In the genomic region with DNA sequence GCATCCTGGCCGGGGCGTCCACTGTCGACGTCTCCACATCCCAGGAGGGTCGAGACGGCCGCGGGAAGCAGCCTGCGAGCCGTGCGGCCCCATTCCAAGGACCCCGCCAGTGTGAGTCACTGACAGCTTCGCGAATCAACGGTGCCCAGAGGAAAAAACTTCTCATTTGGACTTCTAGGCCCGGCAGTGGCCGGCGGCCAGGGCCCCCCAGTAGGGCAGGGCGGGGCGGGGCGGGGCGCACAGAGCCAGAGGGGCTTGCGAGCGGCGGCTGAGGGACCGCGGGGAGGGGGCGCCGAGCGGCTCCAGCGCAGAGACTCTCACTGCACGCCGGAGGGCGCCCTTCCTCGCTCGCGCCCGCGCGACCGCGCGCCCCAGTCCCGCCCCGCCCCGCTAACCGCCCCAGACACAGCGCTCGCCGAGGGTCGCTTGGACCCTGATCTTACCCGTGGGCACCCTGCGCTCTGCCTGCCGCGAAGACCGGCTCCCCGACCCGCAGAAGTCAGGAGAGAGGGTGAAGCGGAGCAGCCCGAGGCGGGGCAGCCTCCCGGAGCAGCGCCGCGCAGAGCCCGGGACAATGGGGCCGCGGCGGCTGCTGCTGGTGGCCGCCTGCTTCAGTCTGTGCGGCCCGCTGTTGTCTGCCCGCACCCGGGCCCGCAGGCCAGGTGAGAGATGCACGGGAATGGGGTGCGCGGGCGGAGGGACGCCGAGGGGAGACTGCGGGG, we compare ENCODE assay signal across 8 cellular contexts. TPM values are rescaled to one million over a fixed set of nuclear protein-coding genes. Genes with fewer than 3 reads are reported as not detected.
DNase-seq lines count a peak whose midpoint lies in the region; ATAC-seq, FAIRE-seq and TF ChIP-seq lines count a peak whose summit lies in the region.

A gene (plus strand): TSS at position 393 of the 722 bp plus-strand sequence. CDS start 182 bp downstream, at position 575.

- H2BK5ac ChIP-seq in H1 (ENCODE audit: low read depth, low read length) (peak within 1 kb of the TSS; percentile 44; the same call in 1 of the 2 replicates), mesenchymal stem cell (ENCODE audit: low read depth, low read length, poor library complexity, severe bottlenecking) (peak within 1 kb of the TSS; percentile 71)

- H3K27me3 ChIP-seq in H1 (replicated peaks in 1 of 4; ENCODE audit: control insufficient read depth in 3 of 4, extremely low read depth in 1 of 4, insufficient read depth in 3 of 4, low read length in 3 of 4) (peaks cover 5 to 19% (median 14%) of the 10 kb centered on the region in 4 experiments), mesenchymal stem cell (ENCODE audit: control insufficient read depth in 1 of 2, insufficient read depth in 1 of 2, low read length in 2 of 2) (no peaks in the 10 kb centered on the region)

- no peak for TF ChIP-seq EP300 in H1 (IDR thresholded peaks at IDR 0.05; ENCODE audit: borderline replicate concordance in 1 of 2, low read depth in 2 of 2, low read length in 2 of 2)

- no peak for FAIRE-seq in H1 (lab: Jason Lieb, UNC)

- H2BK120ac ChIP-seq in H1 (replicated peaks; ENCODE audit: low read depth, low read length): peak within 1 kb of the TSS; percentile 90
- H2BK120ac ChIP-seq in mesenchymal stem cell (ENCODE audit: low read depth, low read length): peak within 1 kb of the TSS; percentile 96

- peaks cover 16 to 30% of the 10 kb centered on the region in 2 donors for H3K4me1 Mint-ChIP-seq in stimulated activated naive B cell treated with anti-CD40 and anti-IgM and Interleukin-4, amounts not matched to agents 10 μg/mL and 1 μg/mL and 100 μg/mL, for 72 hours

- H2AK5ac ChIP-seq in H1 (ENCODE audit: low read depth, low read length) (no peak within 1 kb of the TSS), mesenchymal stem cell (ENCODE audit: low read length, severe bottlenecking) (peak within 1 kb of the TSS; percentile 87)

- H2BK12ac ChIP-seq in H1 (ENCODE audit: low read depth, low read length): no peak within 1 kb of the TSS
- peak within 1 kb of the TSS; percentile 89 to 95 for H2BK12ac ChIP-seq in mesenchymal stem cell (ENCODE audit: low read length in 2 of 2)

- no peaks in the 10 kb centered on the region for H3K36me3 Mint-ChIP-seq in stimulated activated naive B cell treated with anti-CD40 and anti-IgM and Interleukin-4, amounts not matched to agents 10 μg/mL and 1 μg/mL and 100 μg/mL, for 72 hours

- peak within 1 kb of the TSS; percentile 81 to 96 for H3K4me2 ChIP-seq in H1 (ENCODE audit: insufficient read depth in 1 of 2, low read depth in 2 of 2, low read length in 2 of 2)
- peak within 1 kb of the TSS; percentile 94 for H3K4me2 ChIP-seq in mesenchymal stem cell (ENCODE audit: low read length, poor library complexity, severe bottlenecking)

- H3K36me3 ChIP-seq in HEK293 (ENCODE audit: control insufficient read depth in 2 of 2, insufficient read depth in 1 of 2, low read length in 2 of 2) (no peaks in the 10 kb centered on the region), H1 (ENCODE audit: control insufficient read depth in 2 of 4, insufficient read depth in 4 of 4, low read length in 3 of 4) (no peaks in the 10 kb centered on the region), mesenchymal stem cell (ENCODE audit: control insufficient read depth in 1 of 2, insufficient read depth in 2 of 2, low read depth in 1 of 2, low read length in 2 of 2) (peaks cover 0 to 3% of the 10 kb centered on the region in 2 experiments)

- H3K79me2 ChIP-seq in H1 (ENCODE audit: control insufficient read depth in 1 of 2, insufficient read depth in 2 of 2, low read length in 2 of 2): peaks cover 6 to 35% of the 10 kb centered on the region in 2 experiments

- 1% methylated on average over 30 of the region's 82 CpGs; no CpG with 5 or more reads in 1 of the 2 experiments for WGBS in H1 (ENCODE audit: extremely low coverage in 1 of 2, insufficient coverage in 1 of 2, insufficient read length in 1 of 2, insufficient replicate concordance in 2 of 2, low coverage in 1 of 2, low lambda C conversion rate in 2 of 2, missing lambda C conversion rate in 1 of 2), 2 experiments
- WGBS in mesenchymal stem cell: under 1% methylated on average over 59 of the region's 82 CpGs

- no peak within 1 kb of the TSS for H3K23ac ChIP-seq in H1 (ENCODE audit: insufficient read length)
- peak within 1 kb of the TSS in 1 of 2 experiments; percentile 100 for H3K23ac ChIP-seq in mesenchymal stem cell (ENCODE audit: low read length in 2 of 2)

- H3K4me3 ChIP-seq in GM12864 (ENCODE audit: low read depth, low read length) (peak within 1 kb of the TSS; percentile 78), HEK293 (ENCODE audit: low read depth, low read length) (peak within 1 kb of the TSS; percentile 85), NB4 (ENCODE audit: low read depth, low read length) (peak within 1 kb of the TSS; percentile 46), H1 (ENCODE audit: extremely low read depth in 1 of 4, insufficient read depth in 2 of 4, low read depth in 3 of 4, low read length in 4 of 4) (peak within 1 kb of the TSS; percentile 60 to 88 (median 85)), mesenchymal stem cell (ENCODE audit: insufficient read depth in 1 of 2, low read depth in 1 of 2, low read length in 2 of 2) (peak within 1 kb of the TSS; percentile 89 to 91)

- TF ChIP-seq POLR2A in NB4 (IDR thresholded peaks at IDR 0.05; ENCODE audit: extremely low read depth, insufficient read length) (no peak), H1 (IDR thresholded peaks at IDR 0.05; ENCODE audit: control extremely low read depth in 1 of 2, low read depth in 2 of 2, low read length in 2 of 2) (no peak)

- H3K4me1 ChIP-seq in HEK293 (ENCODE audit: control insufficient read depth, insufficient read depth, low read length) (no peaks in the 10 kb centered on the region), H1 (replicated peaks in 1 of 4; ENCODE audit: control insufficient read depth in 3 of 4, insufficient read depth in 4 of 4, low read length in 3 of 4) (peaks cover 0 to 2% (median 0%) of the 10 kb centered on the region in 4 experiments; a peak in 2 of 7 replicates), mesenchymal stem cell (ENCODE audit: control insufficient read depth, insufficient read depth, low read depth, low read length) (peaks cover 17% of the 10 kb centered on the region)

- DNase-seq in GM12864 (ENCODE audit: low read depth) (no peak), NB4 (ENCODE audit: low read depth) (peak; percentile 64), H1 (ENCODE audit: low read depth in 1 of 2, low spot score in 2 of 2) (peak in 1 of 2 experiments; percentile 80), mesenchymal stem cell (peak; percentile 87), NCI-H345 (lab: John Stamatoyannopoulos, UW) (no peak)
- DNase-seq in activated CD4-positive, alpha-beta T cell treated with anti-CD3 and anti-CD28 coated beads, Interleukin-2, amount 50 U/mL, for 48 hours: peak; percentile 52 to 58
- DNase-seq in stimulated activated naive B cell treated with anti-CD40 and anti-IgM and Interleukin-4, amounts not matched to agents 10 μg/mL and 1 μg/mL and 100 μg/mL, for 72 hours: no peak

- H3K27ac ChIP-seq in HEK293 (ENCODE audit: extremely low read depth, low read depth, low read length): peak within 1 kb of the TSS; percentile 74; the same call in 1 of the 2 replicates
- peak within 1 kb of the TSS; percentile 56 for H3K27ac ChIP-seq in H1 (ENCODE audit: low read depth, low read length)
- peak within 1 kb of the TSS; percentile 37 for H3K27ac ChIP-seq in mesenchymal stem cell (ENCODE audit: low read length, poor library complexity, severe bottlenecking)

- H3K18ac ChIP-seq in H1 (ENCODE audit: extremely low read depth, low read length) (peak within 1 kb of the TSS; percentile 32), mesenchymal stem cell (ENCODE audit: low read depth in 1 of 2, low read length in 2 of 2) (peak within 1 kb of the TSS; percentile 100)

- no peak within 1 kb of the TSS for H3K14ac ChIP-seq in H1 (ENCODE audit: insufficient read length)
- peak within 1 kb of the TSS; percentile 94 to 100 for H3K14ac ChIP-seq in mesenchymal stem cell (ENCODE audit: low read length in 2 of 2)

- peak; percentile 72 to 78 for ATAC-seq in stimulated activated naive B cell treated with anti-CD40 and anti-IgM and Interleukin-4, amounts not matched to agents 10 μg/mL and 1 μg/mL and 100 μg/mL, for 72 hours (replicated peaks)

- H3K56ac ChIP-seq in H1 (replicated peaks; ENCODE audit: insufficient read length, low read depth, low read length): peak within 1 kb of the TSS; percentile 82

- peaks cover 47 to 66% of the 10 kb centered on the region in 2 donors for H3K27me3 Mint-ChIP-seq in stimulated activated naive B cell treated with anti-CD40 and anti-IgM and Interleukin-4, amounts not matched to agents 10 μg/mL and 1 μg/mL and 100 μg/mL, for 72 hours

- peaks cover 0 to 1% of the 10 kb centered on the region in 2 donors for H3K9me3 Mint-ChIP-seq in stimulated activated naive B cell treated with anti-CD40 and anti-IgM and Interleukin-4, amounts not matched to agents 10 μg/mL and 1 μg/mL and 100 μg/mL, for 72 hours

- no peak within 1 kb of the TSS for H3K4ac ChIP-seq in H1 (replicated peaks; ENCODE audit: insufficient read length, low read depth, low read length)
- peak within 1 kb of the TSS; percentile 92 to 100 for H3K4ac ChIP-seq in mesenchymal stem cell (ENCODE audit: low read depth in 1 of 2, low read length in 2 of 2)

- H3K27ac Mint-ChIP-seq in stimulated activated naive B cell treated with anti-CD40 and anti-IgM and Interleukin-4, amounts not matched to agents 10 μg/mL and 1 μg/mL and 100 μg/mL, for 72 hours: peak within 1 kb of the TSS; percentile 86

- H3K9ac ChIP-seq in H1 (replicated peaks in 1 of 4; ENCODE audit: extremely low read depth in 1 of 4, low read depth in 3 of 4, low read length in 3 of 4) (peak within 1 kb of the TSS; percentile 19 to 82 (median 73); a peak in 6 of 7 replicates), mesenchymal stem cell (ENCODE audit: low read length) (peak within 1 kb of the TSS; percentile 91)

- peaks cover 13% of the 10 kb centered on the region; the same call in 1 of the 2 replicates for H3K23me2 ChIP-seq in H1 (ENCODE audit: low read depth, low read length)

- no peaks in the 10 kb centered on the region for H3K9me3 ChIP-seq in HEK293 (ENCODE audit: control insufficient read depth, insufficient read depth, low read depth, low read length)
- H3K9me3 ChIP-seq in H1 (ENCODE audit: insufficient read depth in 2 of 2, low read depth in 1 of 2, low read length in 1 of 2): no peaks in the 10 kb centered on the region
- no peaks in the 10 kb centered on the region for H3K9me3 ChIP-seq in mesenchymal stem cell (ENCODE audit: control insufficient read depth, low read length)

- POLR2A ChIA-PET in HEK293 (lab: Yijun Ruan, JAX): interaction anchor here (0.7 kb wide), 1 partner anchor 60 kb away, joined by 5 read pairs; no protein-coding TSS in a partner anchor
- POLR2A ChIA-PET in H1 (lab: Charles Lee; ENCODE audit: partially characterized antibody): interaction anchor here (0.6 to 1.8 kb wide), 3 partner anchors 10 to 71 kb away, joined by 3 to 5 read pairs (median 3); no protein-coding TSS in a partner anchor

- H3K79me1 ChIP-seq in H1 (ENCODE audit: low read depth, low read length) (peaks cover 5% of the 10 kb centered on the region; the same call in 1 of the 2 replicates), mesenchymal stem cell (replicated peaks; ENCODE audit: low read length, poor library complexity, severe bottlenecking) (peaks cover 7% of the 10 kb centered on the region)

- H2BK15ac ChIP-seq in H1 (ENCODE audit: low read length): peak within 1 kb of the TSS; percentile 46; the same call in 1 of the 2 replicates
- peak within 1 kb of the TSS; percentile 94 for H2BK15ac ChIP-seq in mesenchymal stem cell (ENCODE audit: low read depth, poor library complexity, severe bottlenecking)

- H4K91ac ChIP-seq in H1 (replicated peaks; ENCODE audit: insufficient read length, low read length): peak within 1 kb of the TSS; percentile 55
- H4K91ac ChIP-seq in mesenchymal stem cell (ENCODE audit: low read length): peak within 1 kb of the TSS; percentile 97

- TF ChIP-seq CTCF in GM12864 (IDR thresholded peaks at IDR 0.05; ENCODE audit: low read depth, low read length, missing control alignments): peak; percentile 54
- peak; percentile 61 for TF ChIP-seq CTCF in HEK293 (tag by site-specific recombination; IDR thresholded peaks at IDR 0.05)
- TF ChIP-seq CTCF in NB4 (IDR thresholded peaks at IDR 0.05; ENCODE audit: low read depth, low read length): no peak
- peak; percentile 55 to 76 (median 57) for TF ChIP-seq CTCF in H1 (IDR thresholded peaks at IDR 0.05; ENCODE audit: control extremely low read depth in 1 of 3, insufficient read depth in 1 of 3, low read depth in 1 of 3, low read length in 3 of 3)

- no peak within 1 kb of the TSS; the same call in 1 of the 2 replicates for H2BK20ac ChIP-seq in H1 (ENCODE audit: low read length)

- H4K5ac ChIP-seq in H1 (ENCODE audit: insufficient read length, low read depth, low read length): peak within 1 kb of the TSS; percentile 75

- TF ChIP-seq RAD21 in H1 (IDR thresholded peaks at IDR 0.05 in 1 of 2, conservative IDR thresholded peaks at IDR 0.05 in 1 of 2; ENCODE audit: low read depth in 2 of 2, low read length in 2 of 2): peak; percentile 43 to 58; a peak in 3 of 4 replicates

- peak within 1 kb of the TSS; percentile 82 to 91 for H3K4me3 Mint-ChIP-seq in stimulated activated naive B cell treated with anti-CD40 and anti-IgM and Interleukin-4, amounts not matched to agents 10 μg/mL and 1 μg/mL and 100 μg/mL, for 72 hours

- H4K8ac ChIP-seq in H1 (ENCODE audit: extremely low read depth, insufficient read depth, low read length) (peak within 1 kb of the TSS; percentile 96), mesenchymal stem cell (ENCODE audit: low read length) (peak within 1 kb of the TSS; percentile 98)

- H4K20me1 ChIP-seq in H1 (replicated peaks in 1 of 2; ENCODE audit: control insufficient read depth in 1 of 2, insufficient read depth in 2 of 2, low read length in 2 of 2): peaks cover 2 to 4% of the 10 kb centered on the region in 2 experiments

- H2AFZ ChIP-seq in H1 (ENCODE audit: low read length) (peak within 1 kb of the TSS; percentile 84; the same call in 1 of the 2 replicates), mesenchymal stem cell (ENCODE audit: low read depth, low read length) (peak within 1 kb of the TSS; percentile 87)

- CTCF ChIA-PET in HEK293 (lab: Yijun Ruan, JAX): interaction anchor here (0.6 to 3.4 kb wide), 3 partner anchors 58 to 400 kb away, joined by 4 to 25 read pairs (median 5); no protein-coding TSS in a partner anchor
- CTCF ChIA-PET in H1 (lab: Charles Lee; ENCODE audit: partially characterized antibody): interaction anchor here (1.4 to 2.4 kb wide), 4 partner anchors 11 to 361 kb away, joined by 3 to 12 read pairs (median 6); no protein-coding TSS in a partner anchor

RNA-seq across cellular contexts. Expression of the gene that starts here (rescaled TPM):
- total RNA-seq in H1 (2021; fragmentation: NEBNext Ultra II Directional; extraction: Animal tissue kit (Norgen Biotek cat#: 25700)): 23.8 and 25.0 TPM in 2 replicates
- 24.8 and 29.1 TPM in 2 replicates for polyA plus RNA-seq in H1 (2011; rRNA removed)
- 21.8 TPM for polyA plus RNA-seq in H1 (2011; cell fraction: cytosol; rRNA removed)
- polyA plus RNA-seq in H1 (2011; cell fraction: nucleus; rRNA removed): 23.8 TPM
- polyA plus RNA-seq in H1 (2012, experiment 1 of 2): 13.1 to 19.7 TPM (median 17.0 TPM) in 4 replicates
- 5.9 TPM for polyA plus RNA-seq in H1 (2012, experiment 2 of 2)
- 36.9 TPM for polyA plus RNA-seq in H1 (2013, experiment 1 of 2)
- 40.1 TPM for polyA plus RNA-seq in H1 (2013, experiment 2 of 2)
- 47.0 and 57.9 TPM in 2 replicates for polyA minus RNA-seq in H1 (2011; rRNA and poly(A)+ RNA removed)
- polyA minus RNA-seq in H1 (2011; cell fraction: cytosol; rRNA and poly(A)+ RNA removed): 16.6 TPM
- 30.5 TPM for polyA minus RNA-seq in H1 (2011; cell fraction: nucleus; rRNA and poly(A)+ RNA removed)
- 368 TPM for polyA plus RNA-seq in mesenchymal stem cell (2013, experiment 1 of 2)
- 390 TPM for polyA plus RNA-seq in mesenchymal stem cell (2013, experiment 2 of 2)

Comparison
In these comparisons a context has a peak if more than half of its experiments do, and no peak if none do; other contexts are left out.
1. DNase-seq: peak in NB4 (single experiment), activated CD4-positive, alpha-beta T cell treated with anti-CD3 and anti-CD28 coated beads, Interleukin-2, amount 50 U/mL, for 48 hours (2 of 2) and mesenchymal stem cell (single experiment); none in GM12864 (single experiment), stimulated activated naive B cell treated with anti-CD40 and anti-IgM and Interleukin-4, amounts not matched to agents 10 μg/mL and 1 μg/mL and 100 μg/mL, for 72 hours (single experiment) and NCI-H345 (single experiment).
2. Peak in every context shown above with its lines, with median percentiles within 50 percentile points of each other: H3K4me3 ChIP-seq and H3K27ac ChIP-seq.